17 cellular contexts compared by ENCODE assay signal in genomic region chr1:180838535-180838934, GRCh38.
DNase-seq lines count a peak whose midpoint lies in the region; ATAC-seq, FAIRE-seq and TF ChIP-seq lines count a peak whose summit lies in the region.
"Had no signal": no experiment of that assay in that cellular context is flagged by ENCODE, and none has a peak within 500 bp of the region (broad histone marks: within the 10 kb centered on the region; RNA-seq: fewer than 3 reads in every experiment).

No MANE protein-coding gene starts in this region.

- H4K5ac ChIP-seq in IMR-90 (ENCODE audit: low read depth, low read length) = no peak overlapping the region

- no CpG with 5 or more reads among the region's 3 CpGs for WGBS in IMR-90 (ENCODE audit: extremely low coverage in 2 of 2, insufficient read length in 1 of 2), 2 experiments
- WGBS in pancreas, 2 donors = 92 to 94% methylated on average over 3 of the region's 3 CpGs

- H4K91ac ChIP-seq in IMR-90 (ENCODE audit: insufficient read depth, low read depth, low read length) = no peak overlapping the region

- H3K4ac ChIP-seq in IMR-90 (ENCODE audit: low read depth, low read length) = no peak overlapping the region

- TF ChIP-seq CTCF in IMR-90 (conservative IDR thresholded peaks at IDR 0.05; ENCODE audit: low read depth, low read length) (no peak), pancreas (IDR thresholded peaks at IDR 0.05) (no peak)

- CTCF ChIA-PET in IMR-90 (lab: Yijun Ruan, JAX) = interaction anchor here (0.8 kb wide), 1 partner anchor 24 kb away, joined by 3 read pairs; no protein-coding TSS in a partner anchor

- H3K4me1 ChIP-seq in IMR-90 (ENCODE audit: control insufficient read depth, insufficient read depth, low read length) = peaks cover 3% of the 10 kb centered on the region
- peaks cover 11 to 28% (median 21%) of the 10 kb centered on the region in 3 donors for H3K4me1 ChIP-seq in pancreas
- H3K4me1 ChIP-seq: BLaER1 treated with 17β-estradiol and CSF1 and Interleukin-3, amounts not matched to agents 10 nM and 100 nM had no signal

- no peak overlapping the region for H3K23ac ChIP-seq in IMR-90 (ENCODE audit: low read depth, low read length)

- H3K9me1 ChIP-seq in IMR-90 (ENCODE audit: insufficient read depth, low read length) = peaks cover 3% of the 10 kb centered on the region; the same call in 1 of the 2 replicates

- no peaks in the 10 kb centered on the region for H4K20me1 ChIP-seq in IMR-90 (ENCODE audit: insufficient read depth, low read length)
- H4K20me1 ChIP-seq: BLaER1 treated with 17β-estradiol and CSF1 and Interleukin-3, amounts not matched to agents 10 nM and 100 nM had no signal

- no peak overlapping the region for H3K14ac ChIP-seq in IMR-90 (replicated peaks; ENCODE audit: low read depth, low read length)

- H4K8ac ChIP-seq in IMR-90 (ENCODE audit: low read depth in 2 of 2, low read length in 2 of 2) = no peak overlapping the region

- no peak overlapping the region for H3K56ac ChIP-seq in IMR-90 (ENCODE audit: extremely low read depth, insufficient read depth, low read length)

- H3K27me3 ChIP-seq in IMR-90 (ENCODE audit: control insufficient read depth, insufficient read depth, low read length) = no peaks in the 10 kb centered on the region
- no peaks in the 10 kb centered on the region for H3K27me3 ChIP-seq in pancreas
- H3K27me3 ChIP-seq: BLaER1 treated with 17β-estradiol and CSF1 and Interleukin-3, amounts not matched to agents 10 nM and 100 nM had no signal

- H3K9me3 ChIP-seq in IMR-90 (ENCODE audit: control insufficient read depth, insufficient read depth, low read length) (no peaks in the 10 kb centered on the region), pancreas (no peaks in the 10 kb centered on the region)

- H2AK5ac ChIP-seq in IMR-90 (ENCODE audit: low read depth, low read length) = no peak overlapping the region

- H2BK5ac ChIP-seq in IMR-90 (ENCODE audit: low read depth, low read length, poor library complexity, severe bottlenecking) = no peak overlapping the region

- H2BK120ac ChIP-seq in IMR-90 (ENCODE audit: low read depth, low read length) = no peak overlapping the region

- POLR2A ChIA-PET in IMR-90 (lab: Charles Lee; ENCODE audit: unreplicated experiment) = no interaction called here

- no peak for TF ChIP-seq RAD21 in IMR-90 (IDR thresholded peaks at IDR 0.05; ENCODE audit: low read length)

- H3K27ac ChIP-seq in IMR-90 (ENCODE audit: insufficient read depth, low read length) (no peak overlapping the region), pancreas (no peak overlapping the region)
- H3K27ac ChIP-seq: BLaER1 treated with 17β-estradiol and CSF1 and Interleukin-3, amounts not matched to agents 10 nM and 100 nM; GM23248 had no signal

- H3K4me2 ChIP-seq in IMR-90 (ENCODE audit: low read depth, low read length) = no peak overlapping the region
- H3K4me2 ChIP-seq: BLaER1 treated with 17β-estradiol and CSF1 and Interleukin-3, amounts not matched to agents 10 nM and 100 nM had no signal

- no peak for DNase-seq in IMR-90
- DNase-seq in pancreas = no peak
- DNase-seq in activated CD4-positive, alpha-beta T cell treated with anti-CD3 and anti-CD28 coated beads, Interleukin-2, amount 50 U/mL, for 4 hours = no peak
- no peak for DNase-seq in stimulated activated CD4-positive, alpha-beta T cell treated with anti-CD3 and anti-CD28 coated beads, Interleukin-15, amount 100 ng/mL, for 24 hours
- DNase-seq in activated naive CD4-positive, alpha-beta T cell (lab: John Stamatoyannopoulos, UW) = no peak
- DNase-seq: CD8-positive, alpha-beta T cell; DMS 273 treated with DMSO at 0.1 percent for 48 hours; DMS53; DND-41; GDM1; GM23248; HCEC 1CT; KBM-7 had no signal

- H2AK9ac ChIP-seq in IMR-90 (replicated peaks; ENCODE audit: low read depth, low read length, poor library complexity) = no peak overlapping the region

- dilution Hi-C loops in IMR-90 (cut with HindIII; ENCODE audit: low sequenced_read_pairs, unreplicated experiment) = no loop called here

- intact Hi-C loops in IMR-90 (cut with micrococcal nuclease) (no loop called here), pancreas (cut with DNase I) (no loop called here)

- in situ Hi-C loops in IMR-90 (cut with MboI; ENCODE audit: low sequenced_read_pairs) = no loop called here

- H3K36me3 ChIP-seq in IMR-90 (ENCODE audit: control insufficient read depth, insufficient read depth, low read length) = peaks cover 3% of the 10 kb centered on the region; the same call in 1 of the 2 replicates
- no peaks in the 10 kb centered on the region for H3K36me3 ChIP-seq in pancreas

- no TSS peak for BruUV-seq in IMR-90 (replicated peaks; lab: Mats Ljungman, UMichigan)

- TF ChIP-seq POLR2A in IMR-90 (IDR thresholded peaks at IDR 0.05; ENCODE audit: low read depth, low read length) = no peak

- no peaks in the 10 kb centered on the region; a peak in 1 of 4 replicates for H3K79me1 ChIP-seq in IMR-90 (ENCODE audit: low read depth in 1 of 2, low read length in 2 of 2)

- no peak overlapping the region for H2BK20ac ChIP-seq in IMR-90 (ENCODE audit: low read depth, low read length)

- FAIRE-seq in TTC549 (lab: Jason Lieb, UNC) = peak; percentile 95
- peak; percentile 95 for FAIRE-seq in islet of Langerhans (lab: Jason Lieb, UNC)
- peak; percentile 89 for FAIRE-seq in pancreas (lab: Jason Lieb, UNC)
- FAIRE-seq: H54 had no signal

- no peak overlapping the region for H2AFZ ChIP-seq in IMR-90 (replicated peaks; ENCODE audit: low read length, poor library complexity)
- H2AFZ ChIP-seq: GM23248 had no signal

- no peak overlapping the region for H3K9ac ChIP-seq in IMR-90 (ENCODE audit: low read depth, low read length)
- H3K9ac ChIP-seq: BLaER1 treated with 17β-estradiol and CSF1 and Interleukin-3, amounts not matched to agents 10 nM and 100 nM; GM23248 had no signal

- no peak overlapping the region for H3K18ac ChIP-seq in IMR-90 (ENCODE audit: low read depth, low read length)

- H3K4me3 ChIP-seq in IMR-90 (ENCODE audit: insufficient read depth, low read depth, low read length) (no peak overlapping the region), pancreas (no peak overlapping the region)
- H3K4me3 ChIP-seq: BLaER1 treated with 17β-estradiol and CSF1 and Interleukin-3, amounts not matched to agents 10 nM and 100 nM; GM23248 had no signal

- no peak overlapping the region for H2BK15ac ChIP-seq in IMR-90 (ENCODE audit: low read depth, low read length)

- ATAC-seq in IMR-90 (ENCODE audit: low read depth) (no peak), pancreas (no peak)
- ATAC-seq: CD8-positive, alpha-beta T cell had no signal

TF ChIP-seq in IMR-90, 13 proteins besides CTCF, POLR2A, EP300 and RAD21:
- TF ChIP-seq NFE2L2 (IDR thresholded peaks at IDR 0.05; ENCODE audit: low read depth, low read length) (no peak), CEBPB (IDR thresholded peaks at IDR 0.05; ENCODE audit: low read depth, low read length) (peak; percentile 48; the same call in 1 of the 2 replicates)
TF ChIP-seq in IMR-90: peak in this region for 1.
